ENCODE assay signal across 8 cellular contexts in the genomic region with DNA sequence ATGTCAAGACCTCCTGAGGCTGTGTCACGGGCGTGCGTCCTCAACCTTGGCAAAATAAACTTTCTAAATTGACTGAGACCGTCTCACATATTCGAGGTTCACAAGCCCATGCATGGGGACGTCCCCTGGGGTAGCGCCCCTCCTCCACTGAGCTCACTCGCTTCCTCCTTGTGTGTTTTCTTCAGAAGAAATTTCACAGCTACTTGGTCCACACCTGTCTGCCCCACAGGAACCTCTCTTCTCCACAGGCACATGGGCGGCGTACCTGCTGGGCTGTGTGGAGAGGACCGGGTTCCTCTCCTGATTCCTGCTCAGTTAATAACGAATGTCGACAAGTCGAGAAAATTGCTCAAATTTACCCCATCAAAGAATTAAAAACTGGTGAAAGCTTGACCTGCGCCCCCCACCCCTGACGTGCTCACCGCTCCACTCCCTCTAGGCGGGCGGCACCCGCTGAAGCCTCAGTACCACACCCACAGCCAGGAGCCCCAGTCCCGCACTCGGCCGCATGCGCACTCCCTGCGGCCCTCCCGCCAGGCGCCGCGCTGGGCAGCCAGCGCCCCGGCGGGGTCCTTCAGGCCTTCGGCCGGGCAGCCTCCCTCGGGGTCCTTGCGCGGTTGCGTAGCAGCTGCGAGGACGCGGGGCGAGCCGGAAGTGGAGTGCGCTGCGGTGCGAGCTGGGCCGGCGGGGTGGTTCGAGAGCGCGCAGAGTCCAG. TPM values are rescaled to one million over a fixed set of nuclear protein-coding genes. Genes with fewer than 3 reads are reported as not detected.
DNase-seq lines count a peak whose midpoint lies in the region; ATAC-seq and TF ChIP-seq lines count a peak whose summit lies in the region.
"Not testable (repeated sequence)": the region's sequence is repeated elsewhere in the genome, so short reads cannot be mapped to it uniquely, and the experiment has no call there.

A gene (plus strand): TSS at position 651 of the 715 bp plus-strand sequence. CDS start 1,341 bp downstream, outside the sequence.

- H3K27me3 ChIP-seq in IMR-90 (ENCODE audit: control insufficient read depth, insufficient read depth, low read length); iPS-20b (ENCODE audit: insufficient read depth, low read length); thoracic aorta (replicated peaks; ENCODE audit: insufficient read depth): not testable (repeated sequence)

- H2BK20ac ChIP-seq in IMR-90 (ENCODE audit: low read depth, low read length) = not testable (repeated sequence)

- H4K8ac ChIP-seq in IMR-90 (ENCODE audit: low read depth in 2 of 2, low read length in 2 of 2) = peak within 1 kb of the TSS; percentile 88 to 91; a peak in 3 of 4 replicates

- not testable (repeated sequence) for H3K4me1 ChIP-seq in IMR-90 (ENCODE audit: control insufficient read depth, insufficient read depth, low read length); iPS-20b (ENCODE audit: insufficient read depth, low read length)
- peaks cover 3 to 10% of the 10 kb centered on the region in 2 donors for H3K4me1 ChIP-seq in thoracic aorta (ENCODE audit: control insufficient read depth in 1 of 2, low read depth in 2 of 2)

- peak within 1 kb of the TSS; percentile 81 for H3K4ac ChIP-seq in IMR-90 (ENCODE audit: low read depth, low read length)

- H3K23ac ChIP-seq in IMR-90 (ENCODE audit: low read depth, low read length) = peak within 1 kb of the TSS; percentile 73; the same call in 1 of the 2 replicates

- H4K91ac ChIP-seq in IMR-90 (ENCODE audit: insufficient read depth, low read depth, low read length) = peak within 1 kb of the TSS; percentile 84

- peak within 1 kb of the TSS; percentile 87; the same call in 1 of the 3 replicates for H2BK15ac ChIP-seq in IMR-90 (ENCODE audit: low read depth, low read length)

- not testable (repeated sequence) for H3K9me1 ChIP-seq in IMR-90 (ENCODE audit: insufficient read depth, low read length)

- H2AK5ac ChIP-seq in IMR-90 (ENCODE audit: low read depth, low read length) = peak within 1 kb of the TSS; percentile 91; the same call in 1 of the 2 replicates

- H4K20me1 ChIP-seq in IMR-90 (ENCODE audit: insufficient read depth, low read length) = not testable (repeated sequence)

- TF ChIP-seq CTCF in GM10248 (IDR thresholded peaks at IDR 0.05; ENCODE audit: control extremely low read depth, extremely low read depth, low read depth, missing control alignments); IMR-90 (conservative IDR thresholded peaks at IDR 0.05; ENCODE audit: low read depth, low read length): not testable (repeated sequence)
- peak; percentile 9 for TF ChIP-seq CTCF in thoracic aorta (IDR thresholded peaks at IDR 0.05)

- H2BK120ac ChIP-seq in IMR-90 (ENCODE audit: low read depth, low read length) = peak within 1 kb of the TSS; percentile 32; the same call in 1 of the 2 replicates

- H2BK5ac ChIP-seq in IMR-90 (ENCODE audit: low read depth, low read length, poor library complexity, severe bottlenecking) = not testable (repeated sequence)

- POLR2A ChIA-PET in GM10248 (lab: Yijun Ruan, JAX); IMR-90 (lab: Charles Lee; ENCODE audit: unreplicated experiment): not testable (repeated sequence)

- H2AFZ ChIP-seq in IMR-90 (replicated peaks; ENCODE audit: low read length, poor library complexity) = not testable (repeated sequence)

- in situ Hi-C loops in IMR-90 (cut with MboI; ENCODE audit: low sequenced_read_pairs) = not testable (repeated sequence)

- H3K14ac ChIP-seq in IMR-90 (replicated peaks; ENCODE audit: low read depth, low read length) = peak within 1 kb of the TSS; percentile 95

- H3K79me1 ChIP-seq in IMR-90 (ENCODE audit: low read depth in 1 of 2, low read length in 2 of 2) = not testable (repeated sequence)

- intact Hi-C loops in IMR-90 (cut with micrococcal nuclease) = not testable (repeated sequence)

- ATAC-seq in IMR-90 (ENCODE audit: low read depth) (peak; percentile 99), thoracic aorta (ENCODE audit: insufficient number of reproducible peaks, low FRiP score, low read depth) (peak; percentile 88)

- peak within 1 kb of the TSS; percentile 99 for H3K4me2 ChIP-seq in IMR-90 (ENCODE audit: low read depth, low read length)

- peak within 1 kb of the TSS; percentile 91 for H3K4me3 ChIP-seq in IMR-90 (ENCODE audit: insufficient read depth, low read depth, low read length)
- H3K4me3 ChIP-seq in iPS-20b (ENCODE audit: low read length) = peak within 1 kb of the TSS; percentile 64
- peak within 1 kb of the TSS; percentile 74 for H3K4me3 ChIP-seq in thoracic aorta

- DNase-seq in GM10248 (ENCODE audit: extremely low spot score) (peak; percentile 80), HCEC 1CT (peak; percentile 73), IMR-90 (peak; percentile 72), cerebellar cortex (ENCODE audit: low spot score) (peak; percentile 74), putamen (ENCODE audit: low spot score) (peak; percentile 76), thoracic aorta (ENCODE audit: low spot score) (peak; percentile 20)
- DNase-seq in activated CD4-positive, alpha-beta T cell treated with anti-CD3 and anti-CD28 coated beads, Interleukin-2, amount 50 U/mL, for 24 hours (ENCODE audit: low read depth in 1 of 2, low spot score in 1 of 2) = peak; percentile 74 to 77

- peak within 1 kb of the TSS; percentile 51; the same call in 1 of the 2 replicates for H3K56ac ChIP-seq in IMR-90 (ENCODE audit: extremely low read depth, insufficient read depth, low read length)

- not testable (repeated sequence) for TF ChIP-seq RAD21 in IMR-90 (IDR thresholded peaks at IDR 0.05; ENCODE audit: low read length)

- not testable (repeated sequence) for H2AK9ac ChIP-seq in IMR-90 (replicated peaks; ENCODE audit: low read depth, low read length, poor library complexity)

- CTCF ChIA-PET in GM10248 (lab: Yijun Ruan, JAX); IMR-90 (lab: Yijun Ruan, JAX): not testable (repeated sequence)

- BruUV-seq in IMR-90 (replicated peaks; lab: Mats Ljungman, UMichigan) = not testable (repeated sequence)

- WGBS in IMR-90 (ENCODE audit: extremely low coverage in 2 of 2, insufficient read length in 1 of 2), 2 experiments = no CpG with 5 or more reads among the region's 51 CpGs

- H3K18ac ChIP-seq in IMR-90 (ENCODE audit: low read depth, low read length) = peak within 1 kb of the TSS; percentile 0; the same call in 1 of the 2 replicates

- H3K36me3 ChIP-seq in IMR-90 (ENCODE audit: control insufficient read depth, insufficient read depth, low read length); iPS-20b (ENCODE audit: insufficient read depth, low read depth, low read length); thoracic aorta: not testable (repeated sequence)

- H3K9ac ChIP-seq in IMR-90 (ENCODE audit: low read depth, low read length) (peak within 1 kb of the TSS; percentile 86), iPS-20b (ENCODE audit: low read depth, low read length) (peak within 1 kb of the TSS; percentile 53; the same call in 1 of the 2 replicates)

- H3K27ac ChIP-seq in IMR-90 (ENCODE audit: insufficient read depth, low read length) = peak within 1 kb of the TSS; percentile 56
- H3K27ac ChIP-seq in iPS-20b (ENCODE audit: low read length) = not testable (repeated sequence)
- peak within 1 kb of the TSS in 1 of 2 donors; percentile 41 for H3K27ac ChIP-seq in thoracic aorta

- not testable (repeated sequence) for TF ChIP-seq POLR2A in IMR-90 (IDR thresholded peaks at IDR 0.05; ENCODE audit: low read depth, low read length)

- H4K5ac ChIP-seq in IMR-90 (ENCODE audit: low read depth, low read length) = 0 out of 2 replicates have a peak within 1 kb of the TSS, but pooled peaks have one; percentile 58

- dilution Hi-C loops in IMR-90 (cut with HindIII; ENCODE audit: low sequenced_read_pairs, unreplicated experiment) = not testable (repeated sequence)

- H3K9me3 ChIP-seq in IMR-90 (ENCODE audit: control insufficient read depth, insufficient read depth, low read length); iPS-20b (ENCODE audit: insufficient read depth, low read depth, low read length); thoracic aorta: not testable (repeated sequence)

TF ChIP-seq in IMR-90, 13 proteins besides CTCF, POLR2A, EP300 and RAD21:
- peak; percentile 76; the same call in 1 of the 2 replicates for TF ChIP-seq MXI1 (IDR thresholded peaks at IDR 0.05; ENCODE audit: borderline replicate concordance, low read depth, low read length)

RNA-seq across cellular contexts. Expression of the gene that starts here (rescaled TPM):
- 2.8 and 3.9 TPM in 2 replicates for total RNA-seq in IMR-90 (2012; rRNA removed)
- polyA plus RNA-seq in IMR-90 (2012; rRNA removed) = 10.5 and 11.0 TPM in 2 replicates
- 10.4 and 12.1 TPM in 2 replicates for polyA plus RNA-seq in IMR-90 (2012; cell fraction: cytosol; rRNA removed)
- polyA plus RNA-seq in IMR-90 (2012; cell fraction: nucleus; rRNA removed; ENCODE audit: low replicate concordance) = 32.2 and 76.4 TPM in 2 replicates
- total RNA-seq in thoracic aorta = 10 to 100 TPM; 13.5 to 21.5 TPM

Comparison
In these comparisons a context has a peak if more than half of its experiments do, and no peak if none do; other contexts are left out.
1. DNase-seq: peak in every context shown above with its lines; median percentile 80 in GM10248; 76 in putamen; 76 in activated CD4-positive, alpha-beta T cell treated with anti-CD3 and anti-CD28 coated beads, Interleukin-2, amount 50 U/mL, for 24 hours; 74 in cerebellar cortex; 73 in HCEC 1CT; 72 in IMR-90; 20 in thoracic aorta.